In genomic region chrX:53088136-53088974, GRCh38 we compare ENCODE assay signal across 8 cellular contexts. TPM values are rescaled to one million over a fixed set of nuclear protein-coding genes. Genes with fewer than 3 reads are reported as not detected.
A peak's percentile ranks its signal among the peaks of the same experiment; 100 is the strongest.
DNase-seq lines count a peak whose midpoint lies in the region; ATAC-seq lines count a peak whose summit lies in the region.

No MANE protein-coding gene starts in this region.

- DNase-seq in NK-92 (lab: John Stamatoyannopoulos, UW; ENCODE audit: unreplicated experiment) (peak; percentile 4), NCI-H2107 (lab: John Stamatoyannopoulos, UW) (peak; percentile 88), memory B cell (ENCODE audit: low spot score in 2 of 2) (peak; percentile 38 to 50)
- DNase-seq in NK-92 treated with Interleukin-12 subunit alpha and Interleukin-12 subunit beta, amount 100 ng/mL, for 24 hours (lab: John Stamatoyannopoulos, UW), result no peak
- DNase-seq in activated CD8-positive, alpha-beta memory T cell treated with anti-CD3 and anti-CD28 coated beads, Interleukin-2, amount 10 ng/mL, durations not matched to agents 7 days and 5 days, result peak; percentile 80
- DNase-seq in effector memory CD4-positive, alpha-beta T cell, result peak; percentile 78 to 79 (median 78)
- peak; percentile 50 to 68 (median 59) for DNase-seq in stimulated activated CD4-positive, alpha-beta T cell treated with anti-CD3 and anti-CD28 coated beads, TNF-alpha, amount 100 ng/mL, for 1 hour (ENCODE audit: low read depth in 3 of 3, low spot score in 1 of 3)

- peaks cover 23% of the 10 kb centered on the region for H3K36me3 Mint-ChIP-seq in activated CD8-positive, alpha-beta memory T cell treated with anti-CD3 and anti-CD28 coated beads, Interleukin-2, amount 10 ng/mL, durations not matched to agents 7 days and 5 days
- peaks cover 13% of the 10 kb centered on the region for H3K36me3 Mint-ChIP-seq in memory B cell

- CTCF ChIA-PET in activated CD8-positive, alpha-beta memory T cell treated with anti-CD3 and anti-CD28 coated beads, Interleukin-2, amount 10 ng/mL, durations not matched to agents 7 days and 5 days (lab: Charles Lee), result interaction anchor here (1.0 to 2.4 kb wide), 2 partner anchors 11 to 16 kb away, joined by 5 to 8 read pairs; no protein-coding TSS in a partner anchor

- H3K27ac ChIP-seq in effector memory CD4-positive, alpha-beta T cell (ENCODE audit: insufficient read depth, low read length, poor library complexity, severe bottlenecking), result peak overlapping the region; percentile 96

- H3K27me3 ChIP-seq in effector memory CD4-positive, alpha-beta T cell (replicated peaks; ENCODE audit: control insufficient read depth, insufficient read depth, low read length, poor library complexity, severe bottlenecking), result no peaks in the 10 kb centered on the region

- peak overlapping the region; percentile 48 for H3K4me3 ChIP-seq in effector memory CD4-positive, alpha-beta T cell (ENCODE audit: insufficient read depth, low read depth, low read length, poor library complexity, severe bottlenecking)

- H3K9me3 ChIP-seq in effector memory CD4-positive, alpha-beta T cell (ENCODE audit: control insufficient read depth, low read length), result no peaks in the 10 kb centered on the region

- ATAC-seq in activated CD8-positive, alpha-beta memory T cell treated with anti-CD3 and anti-CD28 coated beads, Interleukin-2, amount 10 ng/mL, durations not matched to agents 7 days and 5 days, result peak; percentile 56
- ATAC-seq in memory B cell (ENCODE audit: low read depth), result peak; percentile 78
- no peak for ATAC-seq in HG02938 (IDR thresholded peaks at IDR 0.05; ENCODE audit: unreplicated experiment)

- peaks cover 48% of the 10 kb centered on the region for H3K4me1 Mint-ChIP-seq in activated CD8-positive, alpha-beta memory T cell treated with anti-CD3 and anti-CD28 coated beads, Interleukin-2, amount 10 ng/mL, durations not matched to agents 7 days and 5 days
- H3K4me1 Mint-ChIP-seq in memory B cell, result peaks cover 28% of the 10 kb centered on the region

- H3K27ac Mint-ChIP-seq in activated CD8-positive, alpha-beta memory T cell treated with anti-CD3 and anti-CD28 coated beads, Interleukin-2, amount 10 ng/mL, durations not matched to agents 7 days and 5 days, result peak overlapping the region; percentile 78
- H3K27ac Mint-ChIP-seq in memory B cell, result peak overlapping the region; percentile 94

- H3K27me3 Mint-ChIP-seq in activated CD8-positive, alpha-beta memory T cell treated with anti-CD3 and anti-CD28 coated beads, Interleukin-2, amount 10 ng/mL, durations not matched to agents 7 days and 5 days, result no peaks in the 10 kb centered on the region
- H3K27me3 Mint-ChIP-seq in memory B cell, result no peaks in the 10 kb centered on the region

- no peaks in the 10 kb centered on the region for H3K4me1 ChIP-seq in effector memory CD4-positive, alpha-beta T cell (ENCODE audit: control insufficient read depth, insufficient read depth, low read length, poor library complexity, severe bottlenecking)

- H3K9me3 Mint-ChIP-seq in activated CD8-positive, alpha-beta memory T cell treated with anti-CD3 and anti-CD28 coated beads, Interleukin-2, amount 10 ng/mL, durations not matched to agents 7 days and 5 days (ENCODE audit: low read depth), result no peaks in the 10 kb centered on the region
- no peaks in the 10 kb centered on the region for H3K9me3 Mint-ChIP-seq in memory B cell

- peaks cover 8% of the 10 kb centered on the region for H3K36me3 ChIP-seq in effector memory CD4-positive, alpha-beta T cell (ENCODE audit: control insufficient read depth, insufficient read depth, low read length)

- H3K4me3 Mint-ChIP-seq in activated CD8-positive, alpha-beta memory T cell treated with anti-CD3 and anti-CD28 coated beads, Interleukin-2, amount 10 ng/mL, durations not matched to agents 7 days and 5 days, result peak overlapping the region; percentile 78
- H3K4me3 Mint-ChIP-seq in memory B cell, result peak overlapping the region; percentile 83

RNA-seq across cellular contexts. Expression of gene KANTR, which starts 5.6 kb away (rescaled TPM):
- total RNA-seq in activated CD8-positive, alpha-beta memory T cell treated with anti-CD3 and anti-CD28 coated beads, Interleukin-2, amount 10 ng/mL, durations not matched to agents 7 days and 5 days, result 10 to 100 TPM in 1 of 2 experiments, 1 to 10 TPM in 1; 6.2 to 14.4 TPM

RNA-seq across cellular contexts. Expression of gene TSPYL2, which starts 6.2 kb away (rescaled TPM):
- 10 to 100 TPM; 19.3 to 29.5 TPM for total RNA-seq in activated CD8-positive, alpha-beta memory T cell treated with anti-CD3 and anti-CD28 coated beads, Interleukin-2, amount 10 ng/mL, durations not matched to agents 7 days and 5 days

RNA-seq across cellular contexts. Expression of gene GPR173, which starts 39.8 kb away (rescaled TPM):
- under 1 TPM in 1 of 2 experiments, not detected in 1; 0.20 TPM for total RNA-seq in activated CD8-positive, alpha-beta memory T cell treated with anti-CD3 and anti-CD28 coated beads, Interleukin-2, amount 10 ng/mL, durations not matched to agents 7 days and 5 days
